Comparison of ENCODE assay signal across 1 cellular context in genomic region chr17:78360371-78361226, GRCh38.
A peak's percentile ranks its signal among the peaks of the same experiment; 100 is the strongest.
TF ChIP-seq lines count a peak whose summit lies in the region.

No MANE protein-coding gene starts in this region.

TF ChIP-seq in HepG2, 621 proteins besides CTCF, POLR2A, EP300 and RAD21 (continued from another document and continues in another):
- TF ChIP-seq FOXP1 (IDR thresholded peaks at IDR 0.05) (no peak), FOXP1 (CRISPR knock-in tag; IDR thresholded peaks at IDR 0.05) (0 out of 2 replicates have a peak, but pooled peaks have one; percentile 8), ZNF639 (CRISPR knock-in tag; conservative IDR thresholded peaks at IDR 0.05) (no peak; the same call in 1 of the 2 replicates), IRX3 (CRISPR knock-in tag; IDR thresholded peaks at IDR 0.05; ENCODE audit: borderline replicate concordance, low read depth) (no peak), ZNF644 (CRISPR knock-in tag; IDR thresholded peaks at IDR 0.05; ENCODE audit: low read depth) (no peak), UBTF (CRISPR knock-in tag; IDR thresholded peaks at IDR 0.05) (peak; percentile 67), KDM1A (CRISPR knock-in tag; IDR thresholded peaks at IDR 0.05) (peak; percentile 81; the same call in 1 of the 2 replicates), HHEX (CRISPR knock-in tag; IDR thresholded peaks at IDR 0.05) (no peak), ZNF446 (CRISPR knock-in tag; IDR thresholded peaks at IDR 0.05) (no peak), ZNF720 (CRISPR knock-in tag; IDR thresholded peaks at IDR 0.05) (no peak), ELF3 (CRISPR knock-in tag; IDR thresholded peaks at IDR 0.05) (no peak), RELA (CRISPR knock-in tag; IDR thresholded peaks at IDR 0.05) (no peak), ZNF572 (CRISPR knock-in tag; IDR thresholded peaks at IDR 0.05) (no peak), HNRNPUL1 (IDR thresholded peaks at IDR 0.05; ENCODE audit: low read depth, low read length) (no peak), ZNF713 (CRISPR knock-in tag; IDR thresholded peaks at IDR 0.05) (no peak), MBD4 (IDR thresholded peaks at IDR 0.05; ENCODE audit: borderline replicate concordance, low read length) (no peak), ZNF615 (CRISPR knock-in tag; IDR thresholded peaks at IDR 0.05; ENCODE audit: borderline replicate concordance) (no peak), TAF1 (CRISPR knock-in tag; IDR thresholded peaks at IDR 0.05) (peak; percentile 26; the same call in 1 of the 2 replicates), YY1 (IDR thresholded peaks at IDR 0.05; ENCODE audit: insufficient read depth, insufficient replicate concordance, low read depth, low read length) (peak; percentile 81), ZNF33A (CRISPR knock-in tag; IDR thresholded peaks at IDR 0.05; ENCODE audit: borderline replicate concordance) (no peak), ZNF629 (CRISPR knock-in tag; conservative IDR thresholded peaks at IDR 0.05) (0 out of 2 replicates have a peak, but pooled peaks have one; percentile 20), NFYB (CRISPR knock-in tag; IDR thresholded peaks at IDR 0.05) (0 out of 2 replicates have a peak, but pooled peaks have one; percentile 23), SALL2 (CRISPR knock-in tag; IDR thresholded peaks at IDR 0.05) (peak; percentile 89), BRCA1 (CRISPR knock-in tag; IDR thresholded peaks at IDR 0.05) (no peak; the same call in 1 of the 2 replicates), SNAPC2 (CRISPR knock-in tag; IDR thresholded peaks at IDR 0.05) (no peak), ZNF773 (CRISPR knock-in tag; IDR thresholded peaks at IDR 0.05; ENCODE audit: borderline replicate concordance) (no peak), ELK4 (CRISPR knock-in tag; IDR thresholded peaks at IDR 0.05; ENCODE audit: borderline replicate concordance) (0 out of 2 replicates have a peak, but pooled peaks have one; percentile 62), RERE (CRISPR knock-in tag; IDR thresholded peaks at IDR 0.05; ENCODE audit: low read depth) (no peak; the same call in 1 of the 2 replicates), CREB3 (CRISPR knock-in tag; IDR thresholded peaks at IDR 0.05) (no peak), ZNF367 (CRISPR knock-in tag; IDR thresholded peaks at IDR 0.05; ENCODE audit: borderline replicate concordance) (no peak), FOXK1 (CRISPR knock-in tag; IDR thresholded peaks at IDR 0.05; ENCODE audit: borderline replicate concordance, low read depth) (peak; percentile 44; the same call in 1 of the 2 replicates), ZNF552 (CRISPR knock-in tag; IDR thresholded peaks at IDR 0.05; ENCODE audit: borderline replicate concordance) (0 out of 2 replicates have a peak, but pooled peaks have one; percentile 33), NR2C2 (CRISPR knock-in tag; IDR thresholded peaks at IDR 0.05; ENCODE audit: borderline replicate concordance) (0 out of 2 replicates have a peak, but pooled peaks have one; percentile 18), ZEB1 (IDR thresholded peaks at IDR 0.05; ENCODE audit: insufficient replicate concordance, low read depth) (peak; percentile 92), ZNF331 (CRISPR knock-in tag; IDR thresholded peaks at IDR 0.05) (peak; percentile 72)
- TF ChIP-seq, protein P1, sequence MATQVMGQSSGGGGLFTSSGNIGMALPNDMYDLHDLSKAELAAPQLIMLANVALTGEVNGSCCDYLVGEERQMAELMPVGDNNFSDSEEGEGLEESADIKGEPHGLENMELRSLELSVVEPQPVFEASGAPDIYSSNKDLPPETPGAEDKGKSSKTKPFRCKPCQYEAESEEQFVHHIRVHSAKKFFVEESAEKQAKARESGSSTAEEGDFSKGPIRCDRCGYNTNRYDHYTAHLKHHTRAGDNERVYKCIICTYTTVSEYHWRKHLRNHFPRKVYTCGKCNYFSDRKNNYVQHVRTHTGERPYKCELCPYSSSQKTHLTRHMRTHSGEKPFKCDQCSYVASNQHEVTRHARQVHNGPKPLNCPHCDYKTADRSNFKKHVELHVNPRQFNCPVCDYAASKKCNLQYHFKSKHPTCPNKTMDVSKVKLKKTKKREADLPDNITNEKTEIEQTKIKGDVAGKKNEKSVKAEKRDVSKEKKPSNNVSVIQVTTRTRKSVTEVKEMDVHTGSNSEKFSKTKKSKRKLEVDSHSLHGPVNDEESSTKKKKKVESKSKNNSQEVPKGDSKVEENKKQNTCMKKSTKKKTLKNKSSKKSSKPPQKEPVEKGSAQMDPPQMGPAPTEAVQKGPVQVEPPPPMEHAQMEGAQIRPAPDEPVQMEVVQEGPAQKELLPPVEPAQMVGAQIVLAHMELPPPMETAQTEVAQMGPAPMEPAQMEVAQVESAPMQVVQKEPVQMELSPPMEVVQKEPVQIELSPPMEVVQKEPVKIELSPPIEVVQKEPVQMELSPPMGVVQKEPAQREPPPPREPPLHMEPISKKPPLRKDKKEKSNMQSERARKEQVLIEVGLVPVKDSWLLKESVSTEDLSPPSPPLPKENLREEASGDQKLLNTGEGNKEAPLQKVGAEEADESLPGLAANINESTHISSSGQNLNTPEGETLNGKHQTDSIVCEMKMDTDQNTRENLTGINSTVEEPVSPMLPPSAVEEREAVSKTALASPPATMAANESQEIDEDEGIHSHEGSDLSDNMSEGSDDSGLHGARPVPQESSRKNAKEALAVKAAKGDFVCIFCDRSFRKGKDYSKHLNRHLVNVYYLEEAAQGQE (IDR thresholded peaks at IDR 0.05; ENCODE audit: borderline replicate concordance in 1 of 2, low read depth in 1 of 2, low read length in 2 of 2), result no peak
- TF ChIP-seq, protein P2, sequence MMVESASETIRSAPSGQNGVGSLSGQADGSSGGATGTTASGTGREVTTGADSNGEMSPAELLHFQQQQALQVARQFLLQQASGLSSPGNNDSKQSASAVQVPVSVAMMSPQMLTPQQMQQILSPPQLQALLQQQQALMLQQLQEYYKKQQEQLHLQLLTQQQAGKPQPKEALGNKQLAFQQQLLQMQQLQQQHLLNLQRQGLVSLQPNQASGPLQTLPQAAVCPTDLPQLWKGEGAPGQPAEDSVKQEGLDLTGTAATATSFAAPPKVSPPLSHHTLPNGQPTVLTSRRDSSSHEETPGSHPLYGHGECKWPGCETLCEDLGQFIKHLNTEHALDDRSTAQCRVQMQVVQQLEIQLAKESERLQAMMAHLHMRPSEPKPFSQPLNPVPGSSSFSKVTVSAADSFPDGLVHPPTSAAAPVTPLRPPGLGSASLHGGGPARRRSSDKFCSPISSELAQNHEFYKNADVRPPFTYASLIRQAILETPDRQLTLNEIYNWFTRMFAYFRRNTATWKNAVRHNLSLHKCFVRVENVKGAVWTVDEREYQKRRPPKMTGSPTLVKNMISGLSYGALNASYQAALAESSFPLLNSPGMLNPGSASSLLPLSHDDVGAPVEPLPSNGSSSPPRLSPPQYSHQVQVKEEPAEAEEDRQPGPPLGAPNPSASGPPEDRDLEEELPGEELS (CRISPR knock-in tag; IDR thresholded peaks at IDR 0.05), result peak; percentile 49
- TF ChIP-seq, protein P3, sequence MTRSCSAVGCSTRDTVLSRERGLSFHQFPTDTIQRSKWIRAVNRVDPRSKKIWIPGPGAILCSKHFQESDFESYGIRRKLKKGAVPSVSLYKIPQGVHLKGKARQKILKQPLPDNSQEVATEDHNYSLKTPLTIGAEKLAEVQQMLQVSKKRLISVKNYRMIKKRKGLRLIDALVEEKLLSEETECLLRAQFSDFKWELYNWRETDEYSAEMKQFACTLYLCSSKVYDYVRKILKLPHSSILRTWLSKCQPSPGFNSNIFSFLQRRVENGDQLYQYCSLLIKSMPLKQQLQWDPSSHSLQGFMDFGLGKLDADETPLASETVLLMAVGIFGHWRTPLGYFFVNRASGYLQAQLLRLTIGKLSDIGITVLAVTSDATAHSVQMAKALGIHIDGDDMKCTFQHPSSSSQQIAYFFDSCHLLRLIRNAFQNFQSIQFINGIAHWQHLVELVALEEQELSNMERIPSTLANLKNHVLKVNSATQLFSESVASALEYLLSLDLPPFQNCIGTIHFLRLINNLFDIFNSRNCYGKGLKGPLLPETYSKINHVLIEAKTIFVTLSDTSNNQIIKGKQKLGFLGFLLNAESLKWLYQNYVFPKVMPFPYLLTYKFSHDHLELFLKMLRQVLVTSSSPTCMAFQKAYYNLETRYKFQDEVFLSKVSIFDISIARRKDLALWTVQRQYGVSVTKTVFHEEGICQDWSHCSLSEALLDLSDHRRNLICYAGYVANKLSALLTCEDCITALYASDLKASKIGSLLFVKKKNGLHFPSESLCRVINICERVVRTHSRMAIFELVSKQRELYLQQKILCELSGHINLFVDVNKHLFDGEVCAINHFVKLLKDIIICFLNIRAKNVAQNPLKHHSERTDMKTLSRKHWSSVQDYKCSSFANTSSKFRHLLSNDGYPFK (CRISPR knock-in tag; IDR thresholded peaks at IDR 0.05; ENCODE audit: borderline replicate concordance), result 0 out of 2 replicates have a peak, but pooled peaks have one; percentile 18
